In the genomic region with DNA sequence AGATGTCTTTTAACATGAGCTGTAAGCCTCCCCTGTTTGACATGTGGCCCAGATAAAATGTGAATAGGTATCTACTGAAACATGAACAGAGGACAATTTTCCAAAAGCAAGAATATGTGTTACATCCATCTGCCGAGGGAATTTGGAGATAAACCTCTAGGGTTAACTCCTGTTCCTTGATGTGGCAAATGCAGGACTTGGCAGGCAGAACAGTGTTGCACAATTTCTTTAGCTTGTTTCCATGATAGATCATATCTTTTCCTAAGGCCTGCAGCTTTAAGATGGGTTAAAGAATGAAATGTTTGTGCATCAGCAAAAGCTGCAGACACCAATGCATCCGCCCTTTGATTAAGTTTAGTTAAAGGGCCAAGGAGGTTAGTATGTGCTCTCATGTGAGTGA, we compare ENCODE assay signal across 1 cellular context. TPM values are rescaled to one million over a fixed set of nuclear protein-coding genes. Genes with fewer than 3 reads are reported as not detected.
"Had no signal": no experiment of that assay in that cellular context is flagged by ENCODE, and none has a peak within 500 bp of the region (broad histone marks: within the 10 kb centered on the region; RNA-seq: fewer than 3 reads in every experiment).

No MANE protein-coding gene starts in this region.

RNA-seq across cellular contexts. Expression of a gene that starts 43.9 kb away (rescaled TPM):
- polyA plus RNA-seq: endothelial cell of umbilical vein had no signal
